ENCODE assay signal across 18 cellular contexts in the genomic region with DNA sequence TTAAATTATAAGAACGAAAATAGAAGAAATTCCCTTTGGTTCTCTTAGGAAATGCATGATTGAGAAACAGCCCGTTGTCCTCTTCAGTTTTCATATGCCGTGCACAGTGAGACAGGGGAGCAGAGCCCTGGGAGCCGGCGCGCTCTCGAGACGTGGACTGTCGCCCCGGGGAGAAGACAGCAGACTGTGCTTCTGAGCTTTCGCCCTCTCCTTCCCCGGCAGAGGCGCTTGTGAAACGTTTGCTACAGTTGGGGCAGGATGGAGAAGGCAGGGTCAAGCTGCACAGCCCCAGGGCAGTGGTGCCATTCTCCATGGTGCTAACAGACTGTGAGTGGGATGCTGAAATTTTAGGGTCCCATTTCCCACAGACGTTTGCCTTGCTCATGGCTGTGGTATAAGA.
A peak's percentile ranks its signal among the peaks of the same experiment; 100 is the strongest.
DNase-seq lines count a peak whose midpoint lies in the region; ATAC-seq and TF ChIP-seq lines count a peak whose summit lies in the region.
"Had no signal": no experiment of that assay in that cellular context is flagged by ENCODE, and none has a peak within 500 bp of the region (broad histone marks: within the 10 kb centered on the region; RNA-seq: fewer than 3 reads in every experiment).

No MANE protein-coding gene starts in this region.

- no peaks in the 10 kb centered on the region for H3K9me3 Mint-ChIP-seq in type B pancreatic cell
- H3K9me3 Mint-ChIP-seq: neural progenitor cell had no signal

- H3K9me3 ChIP-seq in RWPE2 (ENCODE audit: severe bottlenecking) (no peaks in the 10 kb centered on the region), fibroblast of lung (ENCODE audit: control insufficient read depth, insufficient read depth, low read depth, low read length) (no peaks in the 10 kb centered on the region)
- H3K9me3 ChIP-seq: suprapubic skin had no signal

- ATAC-seq in RWPE2 (ENCODE audit: low read depth) (no peak), GM21619 (IDR thresholded peaks at IDR 0.05; ENCODE audit: unreplicated experiment) (no peak)

- H3K4me1 ChIP-seq in RWPE2 (ENCODE audit: insufficient read depth, poor library complexity, severe bottlenecking) (peaks cover 19% of the 10 kb centered on the region), fibroblast of lung (ENCODE audit: control insufficient read depth, extremely low read depth, insufficient read depth, low read length) (peaks cover 2% of the 10 kb centered on the region)
- H3K4me1 ChIP-seq: suprapubic skin had no signal

- peak overlapping the region; percentile 80 for H3K27ac ChIP-seq in RWPE2 (ENCODE audit: poor library complexity, severe bottlenecking)
- H3K27ac ChIP-seq in fibroblast of lung (ENCODE audit: insufficient read depth, low read length), result peak overlapping the region; percentile 31
- H3K27ac ChIP-seq: 22Rv1, C4-2B, HL-60, neural progenitor cell, suprapubic skin had no signal

- H3K27ac Mint-ChIP-seq in type B pancreatic cell, result peak overlapping the region; percentile 67
- H3K27ac Mint-ChIP-seq: neural progenitor cell had no signal

- no peak overlapping the region for H2AFZ ChIP-seq in fibroblast of lung (ENCODE audit: low read length)
- H2AFZ ChIP-seq: neural progenitor cell had no signal

- no peaks in the 10 kb centered on the region for H3K36me3 Mint-ChIP-seq in type B pancreatic cell
- H3K36me3 Mint-ChIP-seq: neural progenitor cell had no signal

- no peaks in the 10 kb centered on the region for H4K20me1 ChIP-seq in fibroblast of lung (ENCODE audit: control insufficient read depth, extremely low read depth, insufficient read depth, low read length)

- DNase-seq in NCI-H187 (lab: John Stamatoyannopoulos, UW) (peak; percentile 2 to 7), NCI-H187 treated with DMSO at 0.1 percent for 48 hours (lab: John Stamatoyannopoulos, UW) (no peak), RWPE2 (ENCODE audit: low spot score) (no peak), fibroblast of lung (ENCODE audit: low read depth in 2 of 2) (no peak), type B pancreatic cell (ENCODE audit: extremely low spot score, unreplicated experiment) (no peak), H4 (ENCODE audit: low spot score) (no peak), hypothalamus (lab: John Stamatoyannopoulos, UW) (no peak)
- DNase-seq: activated gamma-delta T cell treated with Interleukin-2 at 50 U/mL for 16 hours, amygdala, cerebellar nuclear complex, KG1, NCI-H774 had no signal

- no peak overlapping the region for H3K9ac ChIP-seq in fibroblast of lung (ENCODE audit: insufficient read depth, low read length)
- H3K9ac ChIP-seq: neural progenitor cell had no signal

- H3K36me3 ChIP-seq in RWPE2 (ENCODE audit: low read depth) (no peaks in the 10 kb centered on the region), fibroblast of lung (ENCODE audit: control insufficient read depth, insufficient read depth, low read length) (no peaks in the 10 kb centered on the region)
- H3K36me3 ChIP-seq: neural progenitor cell, suprapubic skin had no signal

- no peaks in the 10 kb centered on the region for H3K27me3 ChIP-seq in RWPE2 (ENCODE audit: insufficient read depth, poor library complexity, severe bottlenecking)
- no peaks in the 10 kb centered on the region for H3K27me3 ChIP-seq in fibroblast of lung (ENCODE audit: control insufficient read depth, insufficient read depth, low read length)
- H3K27me3 ChIP-seq: neural progenitor cell, suprapubic skin had no signal

- H3K4me2 ChIP-seq in fibroblast of lung (ENCODE audit: extremely low read depth, insufficient read depth, low read length), result no peak overlapping the region
- H3K4me2 ChIP-seq: neural progenitor cell had no signal

- H3K27me3 Mint-ChIP-seq in type B pancreatic cell, result no peaks in the 10 kb centered on the region

- peaks cover 24% of the 10 kb centered on the region for H3K4me1 Mint-ChIP-seq in type B pancreatic cell (ENCODE audit: unreplicated experiment)

- H3K79me2 ChIP-seq in fibroblast of lung (ENCODE audit: control insufficient read depth, insufficient read depth, low read length), result no peaks in the 10 kb centered on the region

- no peak overlapping the region for H3K4me3 ChIP-seq in RWPE2 (ENCODE audit: severe bottlenecking)
- H3K4me3 ChIP-seq in fibroblast of lung (replicated peaks in 1 of 4; ENCODE audit: control extremely low read depth in 1 of 4, insufficient read depth in 1 of 4, low read depth in 3 of 4, low read length in 4 of 4), result no peak overlapping the region
- H3K4me3 ChIP-seq: neural progenitor cell, suprapubic skin had no signal

- no peak for TF ChIP-seq CTCF in RWPE2 (IDR thresholded peaks at IDR 0.05; ENCODE audit: poor library complexity, severe bottlenecking)
- no peak for TF ChIP-seq CTCF in fibroblast of lung (conservative IDR thresholded peaks at IDR 0.05 in 1 of 2, IDR thresholded peaks at IDR 0.05 in 1 of 2; ENCODE audit: low read depth in 1 of 2, low read length in 2 of 2)
- no peak for TF ChIP-seq CTCF in type B pancreatic cell (conservative IDR thresholded peaks at IDR 0.05)

- H3K4me3 Mint-ChIP-seq in type B pancreatic cell, result no peak overlapping the region
- H3K4me3 Mint-ChIP-seq: neural progenitor cell had no signal

Comparison
In these comparisons a context has a peak if more than half of its experiments do, and no peak if none do; other contexts are left out.
1. DNase-seq: peak in NCI-H187 (2 of 2); none in NCI-H187 treated with DMSO at 0.1 percent for 48 hours (single experiment), RWPE2 (single experiment), fibroblast of lung (0 of 2), type B pancreatic cell (single experiment), H4 (single experiment) and hypothalamus (0 of 51).